ENCODE assay signal across 20 cellular contexts in genomic region chr9:89637787-89638186, GRCh38. TPM values are rescaled to one million over a fixed set of nuclear protein-coding genes. Genes with fewer than 3 reads are reported as not detected.
"Had no signal": no experiment of that assay in that cellular context is flagged by ENCODE, and none has a peak within 500 bp of the region (broad histone marks: within the 10 kb centered on the region; RNA-seq: fewer than 3 reads in every experiment).

No MANE protein-coding gene starts in this region.

- H3K4me3 ChIP-seq: stomach, suprapubic skin, tibial nerve had no signal

- H3K27me3 ChIP-seq: stomach, suprapubic skin, tibial nerve had no signal

- H3K9me3 ChIP-seq: stomach, suprapubic skin, tibial nerve had no signal

- H3K27ac ChIP-seq: suprapubic skin, tibial nerve had no signal

- DNase-seq: activated CD4-positive, alpha-beta T cell treated with anti-CD3 and anti-CD28 coated beads for 4 hours; activated CD4-positive, alpha-beta T cell treated with anti-CD3 and anti-CD28 coated beads, Interleukin-2, amount 50 U/mL, for 48 hours; activated CD4-positive, CD25-positive, alpha-beta regulatory T cell; activated CD8-positive, alpha-beta memory T cell treated with anti-CD3 and anti-CD28 coated beads, Interleukin-2, amount 50 U/mL, for 48 hours; activated naive CD4-positive, alpha-beta T cell treated with Interleukin-2 at 50 U/mL for 16 hours; activated naive CD8-positive, alpha-beta T cell treated with anti-CD3 and anti-CD28 coated beads for 36 hours; activated T-cell treated with anti-CD3 and anti-CD28 coated beads, Interleukin-2, amount 50 U/mL, for 4 hours; effector CD4-positive, alpha-beta T cell; foreskin fibroblast; hypothalamus; left cardiac atrium; nephron progenitor cell; occipital lobe; retina; stimulated activated CD4-positive, alpha-beta T cell treated with anti-CD3 and anti-CD28 coated beads, Interleukin-4, amount 100 ng/mL, for 4 hours; stomach; T-helper 17 cell had no signal

- H3K36me3 ChIP-seq: stomach, suprapubic skin, tibial nerve had no signal

- ATAC-seq: activated T-cell treated with anti-CD3 and anti-CD28 coated beads, Interleukin-2, amount 50 U/mL, for 4 hours; left cardiac atrium; T-helper 17 cell had no signal

RNA-seq across cellular contexts. Expression of gene GADD45G, which starts 33.0 kb away (rescaled TPM):
- total RNA-seq: epithelial cell of proximal tubule had no signal
